9 cellular contexts compared by ENCODE assay signal in genomic region chr2:235493402-235493774, GRCh38. TPM values are rescaled to one million over a fixed set of nuclear protein-coding genes. Genes with fewer than 3 reads are reported as not detected.
DNase-seq lines count a peak whose midpoint lies in the region; ATAC-seq and TF ChIP-seq lines count a peak whose summit lies in the region.
"Had no signal": no experiment of that assay in that cellular context is flagged by ENCODE, and none has a peak within 500 bp of the region (broad histone marks: within the 10 kb centered on the region; RNA-seq: fewer than 3 reads in every experiment).

No MANE protein-coding gene starts in this region.

- H3K36me3 ChIP-seq in CD4-positive, CD25-positive, alpha-beta regulatory T cell (ENCODE audit: control insufficient read depth, insufficient read depth, low read length), result no peaks in the 10 kb centered on the region
- H3K36me3 ChIP-seq in MG63, result no peaks in the 10 kb centered on the region
- no peaks in the 10 kb centered on the region for H3K36me3 ChIP-seq in endodermal cell (ENCODE audit: control insufficient read depth, insufficient read depth, low read length)

- peak overlapping the region; percentile 53 for H3K9ac ChIP-seq in endodermal cell (ENCODE audit: extremely low read depth, low read length, poor library complexity, severe bottlenecking)

- peaks cover 0 to 4% (median 0%) of the 10 kb centered on the region in 7 donors for H3K9me3 Mint-ChIP-seq in CD4-positive, CD25-positive, alpha-beta regulatory T cell
- H3K9me3 Mint-ChIP-seq in endodermal cell (peaks cover 3% of the 10 kb centered on the region), naive B cell (peaks cover 0 to 19% (median 4%) of the 10 kb centered on the region in 7 donors)

- no peaks in the 10 kb centered on the region for H3K9me3 ChIP-seq in CD4-positive, CD25-positive, alpha-beta regulatory T cell (ENCODE audit: control insufficient read depth in 2 of 2, low read length in 2 of 2)
- H3K9me3 ChIP-seq in MG63 (no peaks in the 10 kb centered on the region), endodermal cell (ENCODE audit: control insufficient read depth, low read length) (no peaks in the 10 kb centered on the region)

- peaks cover 0 to 15% (median 6%) of the 10 kb centered on the region in 4 donors for H3K4me1 Mint-ChIP-seq in CD4-positive, CD25-positive, alpha-beta regulatory T cell
- H3K4me1 Mint-ChIP-seq in endodermal cell (peaks cover 19% of the 10 kb centered on the region), naive B cell (peaks cover 4 to 18% (median 16%) of the 10 kb centered on the region in 3 donors)

- no peak for DNase-seq in CD4-positive, CD25-positive, alpha-beta regulatory T cell
- DNase-seq in MG63 (no peak), endodermal cell (no peak), naive B cell (no peak), KG1 (lab: John Stamatoyannopoulos, UW) (no peak), HCEC 1CT (no peak)

- 5 to 7% methylated on average over 25 to 33 of the region's 33 CpGs for WGBS in endodermal cell (ENCODE audit: insufficient coverage in 1 of 2, insufficient read length in 1 of 2), 2 experiments

- ATAC-seq in CD4-positive, CD25-positive, alpha-beta regulatory T cell (ENCODE audit: low read depth in 2 of 2), result no peak
- ATAC-seq in naive B cell (ENCODE audit: low read depth in 2 of 2) (no peak), HG03139 (IDR thresholded peaks at IDR 0.05; ENCODE audit: unreplicated experiment) (no peak), HG03135 (IDR thresholded peaks at IDR 0.05; ENCODE audit: unreplicated experiment) (no peak)

- peaks cover 11% of the 10 kb centered on the region for H3K27me3 ChIP-seq in CD4-positive, CD25-positive, alpha-beta regulatory T cell (ENCODE audit: control insufficient read depth, insufficient read depth, low read length)
- H3K27me3 ChIP-seq in MG63 (no peaks in the 10 kb centered on the region), endodermal cell (ENCODE audit: control insufficient read depth, insufficient read depth, low read length, poor library complexity, severe bottlenecking) (no peaks in the 10 kb centered on the region)

- peak overlapping the region in 3 of 4 donors; percentile 43 to 78 (median 71) for H3K4me3 Mint-ChIP-seq in CD4-positive, CD25-positive, alpha-beta regulatory T cell
- peak overlapping the region; percentile 75 for H3K4me3 Mint-ChIP-seq in endodermal cell
- H3K4me3 Mint-ChIP-seq in naive B cell, result peak overlapping the region in 7 of 8 donors; percentile 50 to 91 (median 73)

- no peak overlapping the region for H3K27ac ChIP-seq in CD4-positive, CD25-positive, alpha-beta regulatory T cell (ENCODE audit: insufficient read depth, low read length, poor library complexity, severe bottlenecking)
- no peak overlapping the region for H3K27ac ChIP-seq in endodermal cell (ENCODE audit: low read depth, low read length)
- H3K27ac ChIP-seq: HL-60 had no signal

- no peak overlapping the region for H3K27ac Mint-ChIP-seq in CD4-positive, CD25-positive, alpha-beta regulatory T cell
- peak overlapping the region; percentile 88 for H3K27ac Mint-ChIP-seq in endodermal cell
- no peak overlapping the region for H3K27ac Mint-ChIP-seq in naive B cell

- no peaks in the 10 kb centered on the region for H3K4me1 ChIP-seq in CD4-positive, CD25-positive, alpha-beta regulatory T cell (ENCODE audit: control insufficient read depth, insufficient read depth, low read length, poor library complexity, severe bottlenecking)
- no peaks in the 10 kb centered on the region for H3K4me1 ChIP-seq in endodermal cell (ENCODE audit: control insufficient read depth, insufficient read depth, low read length)

- H3K4me3 ChIP-seq in CD4-positive, CD25-positive, alpha-beta regulatory T cell (ENCODE audit: low read depth, low read length), result no peak overlapping the region
- H3K4me3 ChIP-seq in MG63, result peak overlapping the region; percentile 46
- peak overlapping the region; percentile 82 for H3K4me3 ChIP-seq in endodermal cell (ENCODE audit: low read length)

- no peaks in the 10 kb centered on the region for H3K36me3 Mint-ChIP-seq in CD4-positive, CD25-positive, alpha-beta regulatory T cell
- H3K36me3 Mint-ChIP-seq in endodermal cell (ENCODE audit: low read depth), result no peaks in the 10 kb centered on the region
- peaks cover 0 to 17% of the 10 kb centered on the region in 2 donors for H3K36me3 Mint-ChIP-seq in naive B cell

- TF ChIP-seq CTCF in endodermal cell (conservative IDR thresholded peaks at IDR 0.05), result no peak

- peaks cover 62% of the 10 kb centered on the region for H3K27me3 Mint-ChIP-seq in CD4-positive, CD25-positive, alpha-beta regulatory T cell
- H3K27me3 Mint-ChIP-seq in endodermal cell (ENCODE audit: insufficient read depth) (peaks cover 34% of the 10 kb centered on the region), naive B cell (peaks cover 63 to 68% (median 64%) of the 10 kb centered on the region in 3 donors)

RNA-seq across cellular contexts. Expression of gene AGAP1, which starts 0.5 kb away (rescaled TPM):
- 0.99 TPM for total RNA-seq in CD4-positive, CD25-positive, alpha-beta regulatory T cell
- polyA plus RNA-seq in CD4-positive, CD25-positive, alpha-beta regulatory T cell, result not detected
- 5.8 and 8.8 TPM in 2 replicates for total RNA-seq in MG63 (2014; rRNA removed; shearing (Covaris generic); ENCODE audit: low replicate concordance)
- 10 to 100 TPM; 32.8 to 34.7 TPM for total RNA-seq in endodermal cell
- polyA plus RNA-seq in endodermal cell (2013, experiment 1 of 2), result 25.9 TPM
- 25.0 TPM for polyA plus RNA-seq in endodermal cell (2013, experiment 2 of 2)
- not detected for polyA plus RNA-seq in naive B cell (ENCODE audit: low read depth in 6 of 6)
